In genomic region chr12:21607701-21608100, GRCh38 we compare ENCODE assay signal across 8 cellular contexts. TPM values are rescaled to one million over a fixed set of nuclear protein-coding genes. Genes with fewer than 3 reads are reported as not detected.
DNase-seq lines count a peak whose midpoint lies in the region; ATAC-seq and TF ChIP-seq lines count a peak whose summit lies in the region.

No MANE protein-coding gene starts in this region.

- H3K9me3 Mint-ChIP-seq in GM23338: no peaks in the 10 kb centered on the region
- H3K9me3 Mint-ChIP-seq in stimulated activated memory B cell treated with anti-CD40 and anti-IgM and Interleukin-4, amounts not matched to agents 10 μg/mL and 1 μg/mL and 100 μg/mL, for 72 hours: no peaks in the 10 kb centered on the region

- H3K4me3 Mint-ChIP-seq in GM23338: no peak overlapping the region
- no peak overlapping the region for H3K4me3 Mint-ChIP-seq in stimulated activated memory B cell treated with anti-CD40 and anti-IgM and Interleukin-4, amounts not matched to agents 10 μg/mL and 1 μg/mL and 100 μg/mL, for 72 hours

- no peaks in the 10 kb centered on the region for H3K27me3 Mint-ChIP-seq in GM23338 (ENCODE audit: insufficient read depth, low read depth, poor library complexity)
- H3K27me3 Mint-ChIP-seq in stimulated activated memory B cell treated with anti-CD40 and anti-IgM and Interleukin-4, amounts not matched to agents 10 μg/mL and 1 μg/mL and 100 μg/mL, for 72 hours: no peaks in the 10 kb centered on the region

- no peaks in the 10 kb centered on the region for H3K4me1 ChIP-seq in GM23338 (ENCODE audit: insufficient read depth)
- H3K4me1 ChIP-seq in ascending aorta: no peaks in the 10 kb centered on the region
- H3K4me1 ChIP-seq in left lung: no peaks in the 10 kb centered on the region

- POLR2A ChIA-PET in AG04450 (lab: Yijun Ruan, JAX): no interaction called here

- no peak for DNase-seq in AG04450 (ENCODE audit: low read depth, low spot score)
- peak; percentile 31 for DNase-seq in GM23338 (ENCODE audit: low spot score)
- DNase-seq in ascending aorta (ENCODE audit: low spot score in 2 of 2): no peak
- no peak for DNase-seq in left lung

- intact Hi-C loops in ascending aorta (cut with DNase I) (loop anchor here (2.0 kb wide), 1 partner anchor 73 kb away; no protein-coding TSS in a partner anchor), left lung (cut with DNase I) (no loop called here)

- H3K36me3 ChIP-seq in GM23338 (ENCODE audit: insufficient read depth) (no peaks in the 10 kb centered on the region), ascending aorta (no peaks in the 10 kb centered on the region), left lung (no peaks in the 10 kb centered on the region)

- H3K79me2 ChIP-seq in GM23338 (replicated peaks; ENCODE audit: insufficient read depth): no peaks in the 10 kb centered on the region

- no peaks in the 10 kb centered on the region for H3K9me3 ChIP-seq in AG04450 (ENCODE audit: control insufficient read depth, insufficient read depth, low read length)
- no peaks in the 10 kb centered on the region for H3K9me3 ChIP-seq in ascending aorta
- H3K9me3 ChIP-seq in left lung: no peaks in the 10 kb centered on the region

- H3K4me3 ChIP-seq in AG04450 (ENCODE audit: low read depth, low read length) (no peak overlapping the region), GM23338 (no peak overlapping the region), ascending aorta (no peak overlapping the region), left lung (no peak overlapping the region)

- H3K27ac ChIP-seq in AG04450 (ENCODE audit: low read depth, low read length) (no peak overlapping the region), GM23338 (ENCODE audit: low read depth) (no peak overlapping the region), ascending aorta (no peak overlapping the region), left lung (no peak overlapping the region)

- H3K27ac Mint-ChIP-seq in GM23338: no peak overlapping the region
- H3K27ac Mint-ChIP-seq in stimulated activated memory B cell treated with anti-CD40 and anti-IgM and Interleukin-4, amounts not matched to agents 10 μg/mL and 1 μg/mL and 100 μg/mL, for 72 hours: no peak overlapping the region

- H2AFZ ChIP-seq in GM23338: no peak overlapping the region

- H4K20me1 ChIP-seq in GM23338 (replicated peaks; ENCODE audit: insufficient read depth): no peaks in the 10 kb centered on the region

- TF ChIP-seq CTCF in AG04450 (IDR thresholded peaks at IDR 0.05; ENCODE audit: low read depth, low read length) (peak; percentile 42), GM23338 (conservative IDR thresholded peaks at IDR 0.05; ENCODE audit: low read depth in 2 of 2) (peak; percentile 30 to 39; a peak in 1 of 4 replicates), ascending aorta (IDR thresholded peaks at IDR 0.05) (peak in 2 of 3 experiments; percentile 16 to 43), left lung (IDR thresholded peaks at IDR 0.05) (peak; percentile 8 to 18)

- CTCF ChIA-PET in AG04450 (lab: Charles Lee): interaction anchor here (2.1 kb wide), 1 partner anchor 73 kb away, joined by 12 read pairs; no protein-coding TSS in a partner anchor

- ATAC-seq in GM23338: no peak
- ATAC-seq in left lung: peak; percentile 54
- ATAC-seq in HG03045 (IDR thresholded peaks at IDR 0.05; ENCODE audit: unreplicated experiment): no peak
- ATAC-seq in stimulated activated memory B cell treated with anti-CD40 and anti-IgM and Interleukin-4, amounts not matched to agents 10 μg/mL and 1 μg/mL and 100 μg/mL, for 72 hours: no peak
- ATAC-seq in HG03135 (IDR thresholded peaks at IDR 0.05; ENCODE audit: unreplicated experiment): no peak
- ATAC-seq in GM19397 (IDR thresholded peaks at IDR 0.05; ENCODE audit: unreplicated experiment): no peak

- no peaks in the 10 kb centered on the region for H3K9me2 ChIP-seq in GM23338 (ENCODE audit: insufficient read depth)

- no peak overlapping the region for H3K4me2 ChIP-seq in GM23338

- no peaks in the 10 kb centered on the region for H3K36me3 Mint-ChIP-seq in GM23338 (ENCODE audit: low read depth)
- H3K36me3 Mint-ChIP-seq in stimulated activated memory B cell treated with anti-CD40 and anti-IgM and Interleukin-4, amounts not matched to agents 10 μg/mL and 1 μg/mL and 100 μg/mL, for 72 hours: no peaks in the 10 kb centered on the region

- peaks cover 5% of the 10 kb centered on the region; the same call in 2 of the 3 replicates for H3K4me1 Mint-ChIP-seq in GM23338
- no peaks in the 10 kb centered on the region for H3K4me1 Mint-ChIP-seq in stimulated activated memory B cell treated with anti-CD40 and anti-IgM and Interleukin-4, amounts not matched to agents 10 μg/mL and 1 μg/mL and 100 μg/mL, for 72 hours

- H3K27me3 ChIP-seq in AG04450 (ENCODE audit: control insufficient read depth, insufficient read depth, low read length) (no peaks in the 10 kb centered on the region), GM23338 (ENCODE audit: insufficient read depth) (no peaks in the 10 kb centered on the region), ascending aorta (no peaks in the 10 kb centered on the region), left lung (no peaks in the 10 kb centered on the region)

- H3F3A ChIP-seq in GM23338 (replicated peaks; ENCODE audit: low read depth): no peaks in the 10 kb centered on the region

TF ChIP-seq in GM23338, 12 proteins besides CTCF, POLR2A, EP300 and RAD21:
- TF ChIP-seq, protein P1, sequence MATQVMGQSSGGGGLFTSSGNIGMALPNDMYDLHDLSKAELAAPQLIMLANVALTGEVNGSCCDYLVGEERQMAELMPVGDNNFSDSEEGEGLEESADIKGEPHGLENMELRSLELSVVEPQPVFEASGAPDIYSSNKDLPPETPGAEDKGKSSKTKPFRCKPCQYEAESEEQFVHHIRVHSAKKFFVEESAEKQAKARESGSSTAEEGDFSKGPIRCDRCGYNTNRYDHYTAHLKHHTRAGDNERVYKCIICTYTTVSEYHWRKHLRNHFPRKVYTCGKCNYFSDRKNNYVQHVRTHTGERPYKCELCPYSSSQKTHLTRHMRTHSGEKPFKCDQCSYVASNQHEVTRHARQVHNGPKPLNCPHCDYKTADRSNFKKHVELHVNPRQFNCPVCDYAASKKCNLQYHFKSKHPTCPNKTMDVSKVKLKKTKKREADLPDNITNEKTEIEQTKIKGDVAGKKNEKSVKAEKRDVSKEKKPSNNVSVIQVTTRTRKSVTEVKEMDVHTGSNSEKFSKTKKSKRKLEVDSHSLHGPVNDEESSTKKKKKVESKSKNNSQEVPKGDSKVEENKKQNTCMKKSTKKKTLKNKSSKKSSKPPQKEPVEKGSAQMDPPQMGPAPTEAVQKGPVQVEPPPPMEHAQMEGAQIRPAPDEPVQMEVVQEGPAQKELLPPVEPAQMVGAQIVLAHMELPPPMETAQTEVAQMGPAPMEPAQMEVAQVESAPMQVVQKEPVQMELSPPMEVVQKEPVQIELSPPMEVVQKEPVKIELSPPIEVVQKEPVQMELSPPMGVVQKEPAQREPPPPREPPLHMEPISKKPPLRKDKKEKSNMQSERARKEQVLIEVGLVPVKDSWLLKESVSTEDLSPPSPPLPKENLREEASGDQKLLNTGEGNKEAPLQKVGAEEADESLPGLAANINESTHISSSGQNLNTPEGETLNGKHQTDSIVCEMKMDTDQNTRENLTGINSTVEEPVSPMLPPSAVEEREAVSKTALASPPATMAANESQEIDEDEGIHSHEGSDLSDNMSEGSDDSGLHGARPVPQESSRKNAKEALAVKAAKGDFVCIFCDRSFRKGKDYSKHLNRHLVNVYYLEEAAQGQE (IDR thresholded peaks at IDR 0.05; ENCODE audit: unreplicated experiment): no peak
TF ChIP-seq in GM23338: peak in this region for 0.

RNA-seq across cellular contexts. Expression of gene GYS2, which starts 3.1 kb away (rescaled TPM):
- not detected in 2 replicates for polyA plus RNA-seq in AG04450 (2011; rRNA removed)
- not detected in 2 replicates for polyA minus RNA-seq in AG04450 (2011; rRNA and poly(A)+ RNA removed)
- not detected in 2 replicates for total RNA-seq in GM23338 (2014; rRNA removed; shearing (Covaris generic))
- not detected in 2 replicates for polyA plus RNA-seq in GM23338 (2016; fragmentation: Nextera tagmentation; extraction: Ambion mirVana)
- not detected for total RNA-seq in ascending aorta
- total RNA-seq in left lung: not detected

RNA-seq across cellular contexts. Expression of gene LDHB, which starts 49.9 kb away (rescaled TPM):
- polyA plus RNA-seq in AG04450 (2011; rRNA removed) (894 and 1,189 TPM in 2 replicates), GM23338 (2016; fragmentation: Nextera tagmentation; extraction: Ambion mirVana) (1,924 and 1,990 TPM in 2 replicates)
- 330 and 535 TPM in 2 replicates for polyA minus RNA-seq in AG04450 (2011; rRNA and poly(A)+ RNA removed)
- total RNA-seq in GM23338 (2014; rRNA removed; shearing (Covaris generic)): 1,537 and 1,654 TPM in 2 replicates
- total RNA-seq in ascending aorta (125 TPM), left lung (100 to 1,000 TPM; 512 to 592 TPM)
